In genomic region chr3:66431494-66431893, GRCh38 we compare ENCODE assay signal across 13 cellular contexts.
DNase-seq lines count a peak whose midpoint lies in the region; ATAC-seq, FAIRE-seq and TF ChIP-seq lines count a peak whose summit lies in the region.
"Had no signal": no experiment of that assay in that cellular context is flagged by ENCODE, and none has a peak within 500 bp of the region (broad histone marks: within the 10 kb centered on the region; RNA-seq: fewer than 3 reads in every experiment).

No MANE protein-coding gene starts in this region.

- in situ Hi-C loops in SK-MEL-5 (cut with HindIII; ENCODE audit: low pct_unique_long_range_greater_than_20kb, low sequenced_read_pairs), result no loop called here

- no peak overlapping the region for H3K4me2 ChIP-seq in fibroblast of lung (ENCODE audit: extremely low read depth, insufficient read depth, low read length)

- TF ChIP-seq CTCF in fibroblast of lung (conservative IDR thresholded peaks at IDR 0.05 in 1 of 2, IDR thresholded peaks at IDR 0.05 in 1 of 2; ENCODE audit: low read depth in 1 of 2, low read length in 2 of 2) (no peak), pancreas (IDR thresholded peaks at IDR 0.05) (no peak)

- POLR2A ChIA-PET in activated CD4-positive, alpha-beta memory T cell treated with anti-CD3 and anti-CD28 coated beads for 36 hours (lab: Charles Lee), result no interaction called here

- no peak for FAIRE-seq in pancreas (lab: Jason Lieb, UNC)

- H3K27ac Mint-ChIP-seq in activated CD4-positive, alpha-beta memory T cell treated with anti-CD3 and anti-CD28 coated beads for 36 hours, result no peak overlapping the region
- H3K27ac Mint-ChIP-seq: stimulated activated naive CD8-positive, alpha-beta T cell treated with anti-CD3 and anti-CD28 coated beads, Interleukin-15, Interleukin-2, amounts not matched to agents 100 ng/mL and 50 ng/mL, for 24 hours; T-helper 1 cell treated with Interleukin-12 subunit alpha and Interleukin-12 subunit beta and Interleukin-4 antibody, amounts not matched to agents 30 μg/mL and 1 μg/mL, for 36 hours had no signal

- peaks cover 9% of the 10 kb centered on the region for H3K36me3 Mint-ChIP-seq in activated CD4-positive, alpha-beta memory T cell treated with anti-CD3 and anti-CD28 coated beads for 36 hours

- no peaks in the 10 kb centered on the region for H4K20me1 ChIP-seq in fibroblast of lung (ENCODE audit: control insufficient read depth, extremely low read depth, insufficient read depth, low read length)

- H3K9me3 Mint-ChIP-seq in activated CD4-positive, alpha-beta memory T cell treated with anti-CD3 and anti-CD28 coated beads for 36 hours, result no peaks in the 10 kb centered on the region
- H3K9me3 Mint-ChIP-seq: stimulated activated naive CD8-positive, alpha-beta T cell treated with anti-CD3 and anti-CD28 coated beads, Interleukin-15, Interleukin-2, amounts not matched to agents 100 ng/mL and 50 ng/mL, for 24 hours; T-helper 1 cell treated with Interleukin-12 subunit alpha and Interleukin-12 subunit beta and Interleukin-4 antibody, amounts not matched to agents 30 μg/mL and 1 μg/mL, for 36 hours had no signal

- H2AFZ ChIP-seq in fibroblast of lung (ENCODE audit: low read length), result no peak overlapping the region

- H3K9me3 ChIP-seq in fibroblast of lung (ENCODE audit: control insufficient read depth, insufficient read depth, low read depth, low read length) (no peaks in the 10 kb centered on the region), pancreas (no peaks in the 10 kb centered on the region)

- 84 to 94% methylated on average over 3 of the region's 3 CpGs for whole genome bisulfite sequencing in pancreas, 2 donors

- H3K4me3 ChIP-seq in fibroblast of lung (replicated peaks in 1 of 4; ENCODE audit: control extremely low read depth in 1 of 4, insufficient read depth in 1 of 4, low read depth in 3 of 4, low read length in 4 of 4), result no peak overlapping the region
- H3K4me3 ChIP-seq in skeletal muscle cell (ENCODE audit: low read depth, low read length), result no peak overlapping the region
- no peak overlapping the region for H3K4me3 ChIP-seq in pancreas

- peaks cover 50% of the 10 kb centered on the region for H3K4me1 Mint-ChIP-seq in activated CD4-positive, alpha-beta memory T cell treated with anti-CD3 and anti-CD28 coated beads for 36 hours (ENCODE audit: low read depth)

- DNase-seq in EH (ENCODE audit: low read depth), result peak; percentile 86
- DNase-seq in SK-MEL-5 (ENCODE audit: low read depth, low spot score), result peak; percentile 30
- DNase-seq in fibroblast of lung (ENCODE audit: low read depth in 2 of 2), result peak; percentile 90 to 96
- DNase-seq in skeletal muscle cell (ENCODE audit: low read depth), result peak; percentile 78
- DNase-seq in activated CD4-positive, alpha-beta memory T cell treated with anti-CD3 and anti-CD28 coated beads for 36 hours, result no peak
- DNase-seq in pancreas, result no peak
- DNase-seq in NCI-H1436 (lab: John Stamatoyannopoulos, UW), result no peak
- DNase-seq in HK-2 (ENCODE audit: unreplicated experiment), result no peak
- DNase-seq: NCI-H1048, NCI-H2227 treated with DMSO at 0.1 percent for 48 hours had no signal

- intact Hi-C loops in activated CD4-positive, alpha-beta memory T cell treated with anti-CD3 and anti-CD28 coated beads for 36 hours (cut with micrococcal nuclease), result no loop called here
- intact Hi-C loops in pancreas (cut with DNase I), result no loop called here

- H3K79me2 ChIP-seq in fibroblast of lung (ENCODE audit: control insufficient read depth, insufficient read depth, low read length), result peaks cover 8% of the 10 kb centered on the region

- no peak for ATAC-seq in pancreas
- ATAC-seq: esophagus mucosa had no signal

- H3K27me3 Mint-ChIP-seq in activated CD4-positive, alpha-beta memory T cell treated with anti-CD3 and anti-CD28 coated beads for 36 hours, result no peaks in the 10 kb centered on the region
- H3K27me3 Mint-ChIP-seq: stimulated activated naive CD8-positive, alpha-beta T cell treated with anti-CD3 and anti-CD28 coated beads, Interleukin-15, Interleukin-2, amounts not matched to agents 100 ng/mL and 50 ng/mL, for 24 hours had no signal

- no peaks in the 10 kb centered on the region for H3K27me3 ChIP-seq in fibroblast of lung (ENCODE audit: control insufficient read depth, insufficient read depth, low read length)
- H3K27me3 ChIP-seq in pancreas, result no peaks in the 10 kb centered on the region

- H3K9ac ChIP-seq in fibroblast of lung (ENCODE audit: insufficient read depth, low read length), result no peak overlapping the region

- CTCF ChIA-PET in activated CD4-positive, alpha-beta memory T cell treated with anti-CD3 and anti-CD28 coated beads for 36 hours (lab: Charles Lee), result no interaction called here

- no peak overlapping the region for H3K4me3 Mint-ChIP-seq in activated CD4-positive, alpha-beta memory T cell treated with anti-CD3 and anti-CD28 coated beads for 36 hours
- H3K4me3 Mint-ChIP-seq: stimulated activated naive CD8-positive, alpha-beta T cell treated with anti-CD3 and anti-CD28 coated beads, Interleukin-15, Interleukin-2, amounts not matched to agents 100 ng/mL and 50 ng/mL, for 24 hours; T-helper 1 cell treated with Interleukin-12 subunit alpha and Interleukin-12 subunit beta and Interleukin-4 antibody, amounts not matched to agents 30 μg/mL and 1 μg/mL, for 36 hours had no signal

- H3K27ac ChIP-seq in fibroblast of lung (ENCODE audit: insufficient read depth, low read length) (no peak overlapping the region), pancreas (peak overlapping the region in 2 of 4 donors; percentile 27 to 86)

- peaks cover 24% of the 10 kb centered on the region for H3K4me1 ChIP-seq in fibroblast of lung (ENCODE audit: control insufficient read depth, extremely low read depth, insufficient read depth, low read length)
- H3K4me1 ChIP-seq in pancreas, result peaks cover 25 to 45% (median 44%) of the 10 kb centered on the region in 3 donors

- H3K36me3 ChIP-seq in fibroblast of lung (ENCODE audit: control insufficient read depth, insufficient read depth, low read length) (no peaks in the 10 kb centered on the region), pancreas (no peaks in the 10 kb centered on the region)

Comparison
In these comparisons a context has a peak if more than half of its experiments do, and no peak if none do; other contexts are left out.
1. DNase-seq: peak in EH (single experiment), SK-MEL-5 (single experiment), fibroblast of lung (2 of 2) and skeletal muscle cell (single experiment); none in activated CD4-positive, alpha-beta memory T cell treated with anti-CD3 and anti-CD28 coated beads for 36 hours (single experiment), pancreas (0 of 6), NCI-H1436 (single experiment) and HK-2 (single experiment).